ENCODE assay signal across 32 cellular contexts in the genomic region with DNA sequence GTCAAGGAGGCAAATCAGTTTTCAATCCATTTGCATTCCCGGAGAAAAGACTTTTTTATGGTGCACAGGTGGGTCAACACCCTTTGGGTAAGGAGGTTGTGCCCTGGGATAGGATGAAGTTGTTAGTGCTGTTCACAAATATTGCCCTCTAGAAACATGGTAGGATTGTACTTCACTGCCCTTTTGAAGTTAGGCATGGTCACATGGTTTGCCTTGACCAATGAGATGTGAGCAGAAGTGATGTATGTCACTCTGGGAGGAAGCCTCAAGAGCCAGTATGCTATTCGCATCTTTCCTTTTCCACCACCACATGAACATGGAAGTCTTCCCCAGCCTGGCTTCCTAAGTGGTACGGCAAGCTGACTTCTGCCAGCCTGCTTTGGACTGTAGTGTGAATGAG.
"Had no signal": no experiment of that assay in that cellular context is flagged by ENCODE, and none has a peak within 500 bp of the region (broad histone marks: within the 10 kb centered on the region; RNA-seq: fewer than 3 reads in every experiment).

No MANE protein-coding gene starts in this region.

- H3K9me3 ChIP-seq: adrenal gland, SK-N-SH had no signal

- H3K9ac ChIP-seq: SK-N-SH had no signal

- H3K4me3 Mint-ChIP-seq: activated CD4-positive, alpha-beta memory T cell treated with anti-CD3 and anti-CD28 coated beads for 36 hours; activated CD4-positive, alpha-beta T cell treated with anti-CD3 and anti-CD28 coated beads for 36 hours; activated naive CD4-positive, alpha-beta T cell treated with anti-CD3 and anti-CD28 coated beads for 36 hours; activated T-cell treated with anti-CD3 and anti-CD28 coated beads, Interleukin-2, amount 50 U/mL, for 4 hours; activated T-helper 1 cell treated with anti-CD3 and anti-CD28 coated beads, Interleukin-12 subunit alpha, Interleukin-12 subunit beta, Interleukin-2, Interleukin-4 antibody, amounts not matched to agents 30 ng/mL and 10 ng/mL and 1 ng/mL, durations not matched to agents 14 hours and 24 hours and 36 hours; T-helper 1 cell treated with Interleukin-12 subunit alpha and Interleukin-12 subunit beta and Interleukin-4 antibody, amounts not matched to agents 30 μg/mL and 1 μg/mL, for 36 hours; T-helper 2 cell treated with Interferon-gamma antibody and Interleukin-4, amounts not matched to agents 5 μg/mL and 100 μg/mL, for 36 hours had no signal

- H3K27me3 ChIP-seq: adrenal gland, body of pancreas, breast epithelium, Peyer's patch, SJSA1 had no signal

- DNase-seq: activated CD4-positive, alpha-beta memory T cell treated with anti-CD3 and anti-CD28 coated beads for 36 hours; activated CD4-positive, alpha-beta T cell treated with anti-CD3 and anti-CD28 coated beads for 36 hours; activated CD4-positive, alpha-beta T cell treated with anti-CD3 and anti-CD28 coated beads, Interleukin-2, amount 50 U/mL, for 1 hour; activated CD8-positive, alpha-beta memory T cell treated with anti-CD3 and anti-CD28 coated beads, Interleukin-2, amount 50 U/mL, for 4 hours; activated gamma-delta T cell treated with Interleukin-2 at 50 U/mL for 16 hours; activated naive CD4-positive, alpha-beta T cell treated with anti-CD3 and anti-CD28 coated beads for 36 hours; activated T-cell treated with anti-CD3 and anti-CD28 coated beads for 4 hours; activated T-cell treated with anti-CD3 and anti-CD28 coated beads, Interleukin-2, amount 50 U/mL, for 4 hours; adrenal gland; body of pancreas; cerebellar nuclear complex; NCI-H1105; NCI-H1417 treated with DMSO at 0.1 percent for 48 hours; NCI-H1930; NCI-H2081 treated with DMSO at 0.1 percent for 48 hours; NCI-H226; NCI-H524 treated with DMSO at 0.1 percent for 48 hours; NK-92 treated with Interleukin-12 subunit alpha and Interleukin-12 subunit beta, amount 100 ng/mL, for 24 hours; PC-3; Peyer's patch; RPMI8226; SHP77 treated with DMSO at 0.1 percent for 48 hours; SK-N-SH had no signal

- H3K4me3 ChIP-seq: adrenal gland, body of pancreas, breast epithelium, Peyer's patch, SJSA1 had no signal

- H3K9me2 ChIP-seq: SK-N-SH had no signal

- H3K4me1 ChIP-seq: adrenal gland, Peyer's patch had no signal

- H3K27ac ChIP-seq: adrenal gland, body of pancreas, breast epithelium, Peyer's patch, SJSA1 had no signal

- H3K27ac Mint-ChIP-seq: activated CD4-positive, alpha-beta memory T cell treated with anti-CD3 and anti-CD28 coated beads for 36 hours; activated CD4-positive, alpha-beta T cell treated with anti-CD3 and anti-CD28 coated beads for 36 hours; activated naive CD4-positive, alpha-beta T cell treated with anti-CD3 and anti-CD28 coated beads for 36 hours; activated naive CD4-positive, alpha-beta T cell treated with anti-CD3 and anti-CD28 coated beads, Interleukin-2, amount 50 U/mL, for 72 hours; activated T-helper 1 cell treated with anti-CD3 and anti-CD28 coated beads, Interleukin-12 subunit alpha, Interleukin-12 subunit beta, Interleukin-2, Interleukin-4 antibody, amounts not matched to agents 30 ng/mL and 10 ng/mL and 1 ng/mL, durations not matched to agents 14 hours and 24 hours and 36 hours; T-helper 1 cell treated with Interleukin-12 subunit alpha and Interleukin-12 subunit beta and Interleukin-4 antibody, amounts not matched to agents 30 μg/mL and 1 μg/mL, for 36 hours; T-helper 2 cell treated with Interferon-gamma antibody and Interleukin-4, amounts not matched to agents 5 μg/mL and 100 μg/mL, for 36 hours had no signal

- H3K36me3 ChIP-seq: adrenal gland, breast epithelium, Peyer's patch, SJSA1 had no signal

- FAIRE-seq: astrocyte, TTC549 had no signal

- ATAC-seq: activated CD4-positive, alpha-beta T cell treated with anti-CD3 and anti-CD28 coated beads for 36 hours; activated CD4-positive, CD25-positive, alpha-beta regulatory T cell treated with anti-CD3 and anti-CD28 coated beads, Interleukin-2, amount 50 U/mL, for 24 hours; activated naive CD4-positive, alpha-beta T cell treated with anti-CD3 and anti-CD28 coated beads, Interleukin-2, amount 50 U/mL, for 72 hours; activated T-cell treated with anti-CD3 and anti-CD28 coated beads, Interleukin-2, amount 50 U/mL, for 4 hours; body of pancreas; PC-3 had no signal

- H3K4me2 ChIP-seq: SK-N-SH had no signal
